8 cellular contexts compared by ENCODE assay signal in genomic region chr1:236063919-236064673, GRCh38. TPM values are rescaled to one million over a fixed set of nuclear protein-coding genes. Genes with fewer than 3 reads are reported as not detected.
DNase-seq lines count a peak whose midpoint lies in the region; ATAC-seq and TF ChIP-seq lines count a peak whose summit lies in the region.

No MANE protein-coding gene starts in this region.

- DNase-seq in GM06990 (ENCODE audit: extremely low read depth, insufficient read length) (peak; percentile 53), glutamatergic neuron (peak; percentile 36), neuronal stem cell (ENCODE audit: low spot score) (peak; percentile 46), cortex of kidney (lab: John Stamatoyannopoulos, UW) (no peak), HT-29 (ENCODE audit: low spot score) (no peak)
- no peak for DNase-seq in activated T-helper 2 cell treated with anti-CD3 and anti-CD28 coated beads, Interferon-gamma antibody, Interleukin-2, Interleukin-4, amounts not matched to agents 10 μg/mL and 5 μg/mL and 100 μg/mL, durations not matched to agents 14 hours and 24 hours and 36 hours (ENCODE audit: low spot score)

- H3K23ac ChIP-seq in neuronal stem cell (ENCODE audit: low read depth, low read length, poor library complexity) = peak overlapping the region; percentile 92

- H3K4me1 Mint-ChIP-seq in activated T-helper 2 cell treated with anti-CD3 and anti-CD28 coated beads, Interferon-gamma antibody, Interleukin-2, Interleukin-4, amounts not matched to agents 10 μg/mL and 5 μg/mL and 100 μg/mL, durations not matched to agents 14 hours and 24 hours and 36 hours (ENCODE audit: low read depth) = peaks cover 25% of the 10 kb centered on the region
- peaks cover 5% of the 10 kb centered on the region for H3K4me1 Mint-ChIP-seq in glutamatergic neuron (ENCODE audit: low read depth, unreplicated experiment)

- H2BK5ac ChIP-seq in neuronal stem cell (ENCODE audit: low read length) = peak overlapping the region; percentile 79

- peak overlapping the region; percentile 82 for H3K4me2 ChIP-seq in neuronal stem cell (ENCODE audit: insufficient read depth, low read length, poor library complexity, severe bottlenecking)

- peak overlapping the region; percentile 99 for H3K14ac ChIP-seq in neuronal stem cell (ENCODE audit: low read length)

- H3K4me3 Mint-ChIP-seq in activated T-helper 2 cell treated with anti-CD3 and anti-CD28 coated beads, Interferon-gamma antibody, Interleukin-2, Interleukin-4, amounts not matched to agents 10 μg/mL and 5 μg/mL and 100 μg/mL, durations not matched to agents 14 hours and 24 hours and 36 hours (ENCODE audit: low read depth) = peak overlapping the region; percentile 11
- H3K4me3 Mint-ChIP-seq in glutamatergic neuron (ENCODE audit: unreplicated experiment) = peak overlapping the region; percentile 73

- no peaks in the 10 kb centered on the region for H3K36me3 Mint-ChIP-seq in activated T-helper 2 cell treated with anti-CD3 and anti-CD28 coated beads, Interferon-gamma antibody, Interleukin-2, Interleukin-4, amounts not matched to agents 10 μg/mL and 5 μg/mL and 100 μg/mL, durations not matched to agents 14 hours and 24 hours and 36 hours (ENCODE audit: low read depth)
- no peaks in the 10 kb centered on the region for H3K36me3 Mint-ChIP-seq in glutamatergic neuron (ENCODE audit: unreplicated experiment)

- ATAC-seq in HG03432 (IDR thresholded peaks at IDR 0.05; ENCODE audit: unreplicated experiment) (peak; percentile 27), GM21619 (IDR thresholded peaks at IDR 0.05; ENCODE audit: unreplicated experiment) (no peak)

- H2AK5ac ChIP-seq in neuronal stem cell (ENCODE audit: low read depth, low read length) = peak overlapping the region; percentile 81

- H3K27me3 ChIP-seq in GM06990 (replicated peaks; ENCODE audit: control insufficient read depth, insufficient read depth, low read length) = no peaks in the 10 kb centered on the region
- H3K27me3 ChIP-seq in neuronal stem cell (ENCODE audit: control insufficient read depth in 3 of 3, insufficient read depth in 3 of 3, low read depth in 1 of 3, low read length in 3 of 3) = peaks cover 0 to 27% (median 6%) of the 10 kb centered on the region in 3 experiments

- no peak for TF ChIP-seq CTCF in GM06990 (IDR thresholded peaks at IDR 0.05; ENCODE audit: insufficient read depth, low read length, poor library complexity, severe bottlenecking)
- TF ChIP-seq CTCF in glutamatergic neuron (IDR thresholded peaks at IDR 0.05; ENCODE audit: partially characterized antibody, unreplicated experiment) = no peak

- H3K27ac Mint-ChIP-seq in activated T-helper 2 cell treated with anti-CD3 and anti-CD28 coated beads, Interferon-gamma antibody, Interleukin-2, Interleukin-4, amounts not matched to agents 10 μg/mL and 5 μg/mL and 100 μg/mL, durations not matched to agents 14 hours and 24 hours and 36 hours = no peak overlapping the region
- no peak overlapping the region for H3K27ac Mint-ChIP-seq in glutamatergic neuron (ENCODE audit: unreplicated experiment)

- H3K27me3 Mint-ChIP-seq in activated T-helper 2 cell treated with anti-CD3 and anti-CD28 coated beads, Interferon-gamma antibody, Interleukin-2, Interleukin-4, amounts not matched to agents 10 μg/mL and 5 μg/mL and 100 μg/mL, durations not matched to agents 14 hours and 24 hours and 36 hours (ENCODE audit: low read depth) = peaks cover 49% of the 10 kb centered on the region
- peaks cover 9% of the 10 kb centered on the region for H3K27me3 Mint-ChIP-seq in glutamatergic neuron (ENCODE audit: unreplicated experiment)

- no peak overlapping the region for H4K8ac ChIP-seq in neuronal stem cell (ENCODE audit: low read depth, low read length)

- no CpG with 5 or more reads among the region's 55 CpGs for whole genome bisulfite sequencing in neuronal stem cell (ENCODE audit: extremely low coverage in 2 of 2, insufficient read length in 2 of 2, insufficient replicate concordance in 1 of 2), 2 donors

- H2BK120ac ChIP-seq in neuronal stem cell (ENCODE audit: low read depth, low read length) = no peak overlapping the region

- H2BK15ac ChIP-seq in neuronal stem cell (ENCODE audit: low read length) = peak overlapping the region; percentile 90

- intact Hi-C loops in activated T-helper 2 cell treated with anti-CD3 and anti-CD28 coated beads, Interferon-gamma antibody, Interleukin-2, Interleukin-4, amounts not matched to agents 10 μg/mL and 5 μg/mL and 100 μg/mL, durations not matched to agents 14 hours and 24 hours and 36 hours (cut with micrococcal nuclease) = loop anchor here (10.0 kb wide), 1 partner anchor 59 kb away; no protein-coding TSS in a partner anchor

- H3K4ac ChIP-seq in neuronal stem cell (ENCODE audit: low read length) = no peak overlapping the region

- no peak overlapping the region for H4K91ac ChIP-seq in neuronal stem cell (ENCODE audit: low read depth, low read length, poor library complexity)

- no peaks in the 10 kb centered on the region for H3K9me3 ChIP-seq in neuronal stem cell (replicated peaks in 1 of 2; ENCODE audit: control insufficient read depth in 2 of 2, insufficient read depth in 1 of 2, low read depth in 1 of 2, low read length in 2 of 2)

- peak overlapping the region; percentile 100 for H2AFZ ChIP-seq in neuronal stem cell (ENCODE audit: low read length)

- H3K9me3 Mint-ChIP-seq in activated T-helper 2 cell treated with anti-CD3 and anti-CD28 coated beads, Interferon-gamma antibody, Interleukin-2, Interleukin-4, amounts not matched to agents 10 μg/mL and 5 μg/mL and 100 μg/mL, durations not matched to agents 14 hours and 24 hours and 36 hours = no peaks in the 10 kb centered on the region
- no peaks in the 10 kb centered on the region for H3K9me3 Mint-ChIP-seq in glutamatergic neuron (ENCODE audit: unreplicated experiment)

- H3K36me3 ChIP-seq in GM06990 (ENCODE audit: control insufficient read depth, insufficient read depth, low read length) = no peaks in the 10 kb centered on the region
- peaks cover 4 to 6% of the 10 kb centered on the region in 2 donors for H3K36me3 ChIP-seq in neuronal stem cell (replicated peaks in 1 of 2; ENCODE audit: control insufficient read depth in 2 of 2, insufficient read depth in 2 of 2, low read length in 2 of 2)

- peaks cover 5 to 8% of the 10 kb centered on the region in 2 donors for H3K4me1 ChIP-seq in neuronal stem cell (ENCODE audit: control insufficient read depth in 2 of 2, insufficient read depth in 1 of 2, low read depth in 1 of 2, low read length in 2 of 2)

- H3K18ac ChIP-seq in neuronal stem cell (ENCODE audit: low read length) = peak overlapping the region; percentile 96

- peak overlapping the region; percentile 71 for H3K27ac ChIP-seq in neuronal stem cell (replicated peaks; ENCODE audit: low read length)

- peak overlapping the region; percentile 84 for H3K4me3 ChIP-seq in GM06990 (replicated peaks; ENCODE audit: low read depth, low read length)
- peak overlapping the region; percentile 63 to 99 for H3K4me3 ChIP-seq in neuronal stem cell (ENCODE audit: low read length in 2 of 2)

- peaks cover 5% of the 10 kb centered on the region for H3K79me1 ChIP-seq in neuronal stem cell (ENCODE audit: low read depth, low read length)

- H3K9ac ChIP-seq in neuronal stem cell (ENCODE audit: low read depth, low read length, poor library complexity) = peak overlapping the region; percentile 98

- no peak overlapping the region for H2BK12ac ChIP-seq in neuronal stem cell (ENCODE audit: low read length)

RNA-seq across cellular contexts. Expression of gene NID1, which starts 0.8 kb away (rescaled TPM):
- 0.39 and 0.55 TPM in 2 replicates for total RNA-seq in activated T-helper 2 cell treated with anti-CD3 and anti-CD28 coated beads, Interferon-gamma antibody, Interleukin-2, Interleukin-4, amounts not matched to agents 10 μg/mL and 5 μg/mL and 100 μg/mL, durations not matched to agents 14 hours and 24 hours and 36 hours
- total RNA-seq in glutamatergic neuron (ENCODE audit: unreplicated experiment) = 1.4 TPM
- 68.7 TPM for polyA plus RNA-seq in neuronal stem cell (2013, experiment 1 of 2)
- polyA plus RNA-seq in neuronal stem cell (2013, experiment 2 of 2) = 68.7 TPM
- total RNA-seq in HT-29 (2014; rRNA removed; shearing (Covaris generic)) = not detected in 2 replicates

Comparison
In these comparisons a context has a peak if more than half of its experiments do, and no peak if none do; other contexts are left out.
1. DNase-seq: peak in GM06990 (single experiment), glutamatergic neuron (single experiment) and neuronal stem cell (single experiment); none in activated T-helper 2 cell treated with anti-CD3 and anti-CD28 coated beads, Interferon-gamma antibody, Interleukin-2, Interleukin-4, amounts not matched to agents 10 μg/mL and 5 μg/mL and 100 μg/mL, durations not matched to agents 14 hours and 24 hours and 36 hours (single experiment), cortex of kidney (single experiment) and HT-29 (single experiment).